Comparison of ENCODE assay signal across 12 cellular contexts in genomic region chr5:154829181-154829588, GRCh38. TPM values are rescaled to one million over a fixed set of nuclear protein-coding genes. Genes with fewer than 3 reads are reported as not detected.
DNase-seq lines count a peak whose midpoint lies in the region; ATAC-seq and TF ChIP-seq lines count a peak whose summit lies in the region.
"Had no signal": no experiment of that assay in that cellular context is flagged by ENCODE, and none has a peak within 500 bp of the region (broad histone marks: within the 10 kb centered on the region; RNA-seq: fewer than 3 reads in every experiment).

No MANE protein-coding gene starts in this region.

- no TSS peak for BruUV-seq in PC-9 (replicated peaks; lab: Mats Ljungman, UMichigan)

- H3K4me3 ChIP-seq in PC-9 (no peak overlapping the region), thyroid gland (replicated peaks in 1 of 3) (no peak overlapping the region), gastroesophageal sphincter (no peak overlapping the region)

- no peaks in the 10 kb centered on the region for H3K9me3 Mint-ChIP-seq in activated naive CD8-positive, alpha-beta T cell (ENCODE audit: low read depth)
- H3K9me3 Mint-ChIP-seq in activated naive CD8-positive, alpha-beta T cell treated with anti-CD3 and anti-CD28 coated beads, Interleukin-2, amount 50 U/mL, for 24 hours: no peaks in the 10 kb centered on the region

- no peak overlapping the region for H2AFZ ChIP-seq in PC-9

- no peaks in the 10 kb centered on the region for H3K9me2 ChIP-seq in PC-9 (ENCODE audit: insufficient read depth)

- no peak for ATAC-seq in activated naive CD8-positive, alpha-beta T cell treated with anti-CD3 and anti-CD28 coated beads, Interleukin-2, amount 50 U/mL, for 24 hours
- peak; percentile 45 for ATAC-seq in esophagus mucosa
- ATAC-seq in HG02884 (IDR thresholded peaks at IDR 0.05; ENCODE audit: unreplicated experiment): no peak
- no peak for ATAC-seq in gastroesophageal sphincter

- peak overlapping the region; percentile 45 for H3K4me2 ChIP-seq in PC-9

- peak overlapping the region; percentile 59 for H3K4me3 Mint-ChIP-seq in activated naive CD8-positive, alpha-beta T cell
- H3K4me3 Mint-ChIP-seq in activated naive CD8-positive, alpha-beta T cell treated with anti-CD3 and anti-CD28 coated beads, Interleukin-2, amount 50 U/mL, for 24 hours: no peak overlapping the region

- peaks cover 37% of the 10 kb centered on the region for H3K4me1 Mint-ChIP-seq in activated naive CD8-positive, alpha-beta T cell (ENCODE audit: low read depth)
- peaks cover 31% of the 10 kb centered on the region for H3K4me1 Mint-ChIP-seq in activated naive CD8-positive, alpha-beta T cell treated with anti-CD3 and anti-CD28 coated beads, Interleukin-2, amount 50 U/mL, for 24 hours

- H3K36me3 ChIP-seq in PC-9 (ENCODE audit: low read depth): no peaks in the 10 kb centered on the region
- peaks cover 2 to 4% of the 10 kb centered on the region in 2 donors for H3K36me3 ChIP-seq in thyroid gland
- peaks cover 0 to 91% of the 10 kb centered on the region in 2 donors for H3K36me3 ChIP-seq in gastroesophageal sphincter

- no peaks in the 10 kb centered on the region for H3K27me3 Mint-ChIP-seq in activated naive CD8-positive, alpha-beta T cell
- H3K27me3 Mint-ChIP-seq in activated naive CD8-positive, alpha-beta T cell treated with anti-CD3 and anti-CD28 coated beads, Interleukin-2, amount 50 U/mL, for 24 hours: no peaks in the 10 kb centered on the region

- H3K9me3 ChIP-seq in PC-9 (ENCODE audit: insufficient read depth, low read depth) (no peaks in the 10 kb centered on the region), thyroid gland (no peaks in the 10 kb centered on the region), gastroesophageal sphincter (no peaks in the 10 kb centered on the region)

- H3K27ac ChIP-seq in PC-9 (peak overlapping the region; percentile 74), thyroid gland (peak overlapping the region in 2 of 3 donors; percentile 40 to 46), gastroesophageal sphincter (no peak overlapping the region)

- CTCF ChIA-PET in PC-9 (lab: Charles Lee): interaction anchor here (0.7 kb wide), 1 partner anchor 1155 kb away, joined by 4 read pairs; no protein-coding TSS in a partner anchor

- H3F3A ChIP-seq in PC-9 (ENCODE audit: insufficient read depth, low read depth): peaks cover 47% of the 10 kb centered on the region

- WGBS in thyroid gland, 2 donors: 79 to 80% methylated on average over 2 of the region's 2 CpGs
- WGBS in gastroesophageal sphincter (ENCODE audit: low coverage in 1 of 2), 2 donors: 43 to 100% methylated on average over 1 of the region's 2 CpGs

- peaks cover 9% of the 10 kb centered on the region for H4K20me1 ChIP-seq in PC-9 (ENCODE audit: insufficient read depth)

- no peak for DNase-seq in activated naive CD8-positive, alpha-beta T cell treated with anti-CD3 and anti-CD28 coated beads, Interleukin-2, amount 50 U/mL, for 24 hours
- DNase-seq in PC-9: peak in 1 of 2 experiments; percentile 35
- DNase-seq in thyroid gland: peak; percentile 27 to 32
- no peak for DNase-seq in GM13976 (ENCODE audit: low spot score)
- DNase-seq: amygdala; Kasumi-1; SIG-M5; stimulated activated CD4-positive, alpha-beta T cell treated with anti-CD3 and anti-CD28 coated beads, Interleukin-12 subunit alpha, Interleukin-12 subunit beta, amount 100 ng/mL, for 4 hours had no signal

- no peak for TF ChIP-seq POLR2A in thyroid gland (IDR thresholded peaks at IDR 0.05)
- TF ChIP-seq POLR2A in gastroesophageal sphincter (IDR thresholded peaks at IDR 0.05): no peak

- peak overlapping the region; percentile 77 for H3K27ac Mint-ChIP-seq in activated naive CD8-positive, alpha-beta T cell
- no peak overlapping the region for H3K27ac Mint-ChIP-seq in activated naive CD8-positive, alpha-beta T cell treated with anti-CD3 and anti-CD28 coated beads, Interleukin-2, amount 50 U/mL, for 24 hours

- in situ Hi-C loops in GM13976 (cut with MboI; ENCODE audit: low sequenced_read_pairs, unreplicated experiment): no loop called here

- no peak for TF ChIP-seq EP300 in gastroesophageal sphincter (IDR thresholded peaks at IDR 0.05)

- TF ChIP-seq CTCF in PC-9 (conservative IDR thresholded peaks at IDR 0.05): no peak
- no peak for TF ChIP-seq CTCF in thyroid gland (IDR thresholded peaks at IDR 0.05)
- no peak for TF ChIP-seq CTCF in GM13976 (IDR thresholded peaks at IDR 0.05; ENCODE audit: borderline replicate concordance, control extremely low read depth, extremely low read depth, insufficient read depth, missing control alignments)
- no peak for TF ChIP-seq CTCF in gastroesophageal sphincter (IDR thresholded peaks at IDR 0.05)

- POLR2A ChIA-PET in PC-9 (lab: Charles Lee; ENCODE audit: unreplicated experiment): interaction anchor here (1.2 kb wide), 1 partner anchor 29 kb away, joined by 16 read pairs; the partner anchor contains the start of gene CNOT8

- peaks cover 2% of the 10 kb centered on the region for H3K36me3 Mint-ChIP-seq in activated naive CD8-positive, alpha-beta T cell
- H3K36me3 Mint-ChIP-seq in activated naive CD8-positive, alpha-beta T cell treated with anti-CD3 and anti-CD28 coated beads, Interleukin-2, amount 50 U/mL, for 24 hours (ENCODE audit: low read depth): peaks cover 34% of the 10 kb centered on the region

- H3K4me1 ChIP-seq in PC-9 (replicated peaks; ENCODE audit: insufficient read depth) (peaks cover 44% of the 10 kb centered on the region), thyroid gland (peaks cover 0 to 16% of the 10 kb centered on the region in 2 donors), gastroesophageal sphincter (peaks cover 0 to 15% (median 0%) of the 10 kb centered on the region in 3 donors)

- intact Hi-C loops in PC-9 (cut with micrococcal nuclease; ENCODE audit: unreplicated experiment): no loop called here
- intact Hi-C loops in thyroid gland (cut with DNase I): no loop called here

- no peaks in the 10 kb centered on the region for H3K79me2 ChIP-seq in PC-9 (ENCODE audit: low read depth)

- H3K27me3 ChIP-seq in PC-9 (ENCODE audit: insufficient read depth, low read depth) (no peaks in the 10 kb centered on the region), thyroid gland (no peaks in the 10 kb centered on the region), gastroesophageal sphincter (no peaks in the 10 kb centered on the region)

RNA-seq across cellular contexts. Expression of gene FAXDC2, which starts 21.2 kb away (rescaled TPM):
- total RNA-seq in PC-9 (2021) (0.70 and 0.73 TPM in 2 replicates), esophagus mucosa (2.9 TPM), thyroid gland (100 to 1,000 TPM in 1 of 4 donors, 10 to 100 TPM in 3; 47.0 to 148 (median 52.9) TPM), gastroesophageal sphincter (10 to 100 TPM; 26.6 to 75.5 (median 46.4) TPM)

RNA-seq across cellular contexts. Expression of gene CNOT8, which starts 29.2 kb away (rescaled TPM):
- total RNA-seq in PC-9 (2021) (72.3 and 72.7 TPM in 2 replicates), esophagus mucosa (25.7 TPM), thyroid gland (100 to 1,000 TPM in 1 of 4 donors, 10 to 100 TPM in 3; 70.3 to 123 (median 88.6) TPM), gastroesophageal sphincter (10 to 100 TPM; 53.6 to 71.5 (median 61.5) TPM)

Comparison
In these comparisons a context has a peak if more than half of its experiments do, and no peak if none do; other contexts are left out.
1. DNase-seq: peak in thyroid gland (2 of 2); none in activated naive CD8-positive, alpha-beta T cell treated with anti-CD3 and anti-CD28 coated beads, Interleukin-2, amount 50 U/mL, for 24 hours (single experiment) and GM13976 (single experiment).
2. H3K27ac ChIP-seq: peak in PC-9 (single experiment) and thyroid gland (2 of 3); none in gastroesophageal sphincter (0 of 4).